Comparison of ENCODE assay signal across 1 cellular context in the genomic region with DNA sequence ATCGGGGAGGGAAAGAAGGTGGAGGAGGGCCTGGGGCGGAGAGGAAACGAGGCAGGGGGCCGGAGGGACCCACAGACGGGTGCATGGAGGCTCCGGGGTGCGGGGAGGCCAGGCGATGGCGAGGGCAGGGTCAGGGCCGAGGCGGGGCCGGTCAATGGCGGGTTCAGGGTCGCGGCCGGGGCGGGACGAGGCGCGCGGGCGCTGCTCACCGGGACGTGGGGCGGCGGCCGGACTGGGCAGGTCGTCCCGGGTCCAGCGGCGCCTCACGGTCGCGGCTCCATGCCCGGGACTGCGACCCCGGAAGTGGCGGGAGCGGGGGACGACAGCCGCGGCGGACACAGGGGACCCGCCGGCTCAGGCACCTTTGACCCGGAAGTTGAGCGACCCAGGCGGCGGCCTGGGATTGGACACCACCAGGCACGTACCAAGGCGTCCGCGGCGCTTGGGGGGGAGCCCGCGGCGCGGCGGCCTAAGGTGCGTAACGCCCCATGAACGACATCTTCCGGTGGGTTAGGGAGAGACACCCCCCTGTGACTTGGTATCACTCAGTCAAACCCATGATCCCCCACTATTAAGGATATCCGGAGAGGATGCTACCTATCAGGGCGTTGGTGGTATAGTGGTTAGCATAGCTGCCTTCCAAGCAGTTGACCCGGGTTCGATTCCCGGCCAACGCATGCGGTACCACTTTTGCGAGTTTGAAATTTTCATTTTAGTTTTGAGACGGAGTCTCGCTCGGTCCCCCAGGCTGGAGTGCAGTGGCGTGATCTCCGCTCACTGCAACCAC.
A peak's percentile ranks its signal among the peaks of the same experiment; 100 is the strongest.
TF ChIP-seq lines count a peak whose summit lies in the region.

Gene DPP9, minus strand, starts transcription at position 378 of the 787 bp plus-strand sequence. CDS start 3,936 bp downstream, outside the sequence.

TF ChIP-seq in HEK293, 187 proteins besides CTCF, POLR2A, EP300 and RAD21 (continued from another document and continues in another):
- TF ChIP-seq PRDM2 (tag by site-specific recombination; IDR thresholded peaks at IDR 0.05; ENCODE audit: borderline replicate concordance) (no peak), GLI4 (tag by site-specific recombination; IDR thresholded peaks at IDR 0.05) (0 out of 2 replicates have a peak, but pooled peaks have one; percentile 92), ZNF529 (tag by site-specific recombination; IDR thresholded peaks at IDR 0.05; ENCODE audit: insufficient replicate concordance) (no peak), ZSCAN4 (tag by site-specific recombination; IDR thresholded peaks at IDR 0.05) (peak; percentile 37; the same call in 1 of the 2 replicates), ZNF324 (tag by site-specific recombination; IDR thresholded peaks at IDR 0.05) (peak; percentile 99), SP7 (tag by site-specific recombination; IDR thresholded peaks at IDR 0.05) (peak; percentile 93), ZNF133 (tag by site-specific recombination; IDR thresholded peaks at IDR 0.05) (no peak), ZNF777 (tag by site-specific recombination; IDR thresholded peaks at IDR 0.05; ENCODE audit: borderline replicate concordance) (no peak), ZIC2 (tag by site-specific recombination; IDR thresholded peaks at IDR 0.05) (peak; percentile 74), ZNF121 (tag by site-specific recombination; IDR thresholded peaks at IDR 0.05) (no peak), ZNF664 (tag by site-specific recombination; IDR thresholded peaks at IDR 0.05) (peak; percentile 87), ZNF311 (tag by site-specific recombination; IDR thresholded peaks at IDR 0.05; ENCODE audit: borderline replicate concordance) (no peak), ZNF560 (tag by site-specific recombination; IDR thresholded peaks at IDR 0.05; ENCODE audit: borderline replicate concordance) (no peak), ZNF513 (tag by site-specific recombination; IDR thresholded peaks at IDR 0.05) (peak; percentile 70), MZF1 (tag by site-specific recombination; IDR thresholded peaks at IDR 0.05; ENCODE audit: borderline replicate concordance) (peak; percentile 39; the same call in 1 of the 2 replicates), ZNF791 (tag by site-specific recombination; IDR thresholded peaks at IDR 0.05) (no peak), KLF9 (tag by site-specific recombination; IDR thresholded peaks at IDR 0.05; ENCODE audit: low read depth) (peak; percentile 84), ZNF10 (tag by site-specific recombination; IDR thresholded peaks at IDR 0.05) (peak; percentile 87), SP3 (tag by site-specific recombination; IDR thresholded peaks at IDR 0.05) (peak; percentile 84), ZNF510 (tag by site-specific recombination; IDR thresholded peaks at IDR 0.05; ENCODE audit: insufficient replicate concordance) (no peak), ZNF112 (tag by site-specific recombination; IDR thresholded peaks at IDR 0.05) (no peak), ZSCAN18 (tag by site-specific recombination; IDR thresholded peaks at IDR 0.05) (peak; percentile 96), MEIS1 (CRISPR knock-in tag; IDR thresholded peaks at IDR 0.05; ENCODE audit: borderline replicate concordance) (no peak), ZNF146 (tag by site-specific recombination; IDR thresholded peaks at IDR 0.05) (0 out of 2 replicates have a peak, but pooled peaks have one; percentile 45)
- TF ChIP-seq, protein P1, sequence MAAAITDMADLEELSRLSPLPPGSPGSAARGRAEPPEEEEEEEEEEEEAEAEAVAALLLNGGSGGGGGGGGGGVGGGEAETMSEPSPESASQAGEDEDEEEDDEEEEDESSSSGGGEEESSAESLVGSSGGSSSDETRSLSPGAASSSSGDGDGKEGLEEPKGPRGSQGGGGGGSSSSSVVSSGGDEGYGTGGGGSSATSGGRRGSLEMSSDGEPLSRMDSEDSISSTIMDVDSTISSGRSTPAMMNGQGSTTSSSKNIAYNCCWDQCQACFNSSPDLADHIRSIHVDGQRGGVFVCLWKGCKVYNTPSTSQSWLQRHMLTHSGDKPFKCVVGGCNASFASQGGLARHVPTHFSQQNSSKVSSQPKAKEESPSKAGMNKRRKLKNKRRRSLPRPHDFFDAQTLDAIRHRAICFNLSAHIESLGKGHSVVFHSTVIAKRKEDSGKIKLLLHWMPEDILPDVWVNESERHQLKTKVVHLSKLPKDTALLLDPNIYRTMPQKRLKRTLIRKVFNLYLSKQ (tag by site-specific recombination; IDR thresholded peaks at IDR 0.05; ENCODE audit: borderline replicate concordance), result no peak
- TF ChIP-seq, protein P2, sequence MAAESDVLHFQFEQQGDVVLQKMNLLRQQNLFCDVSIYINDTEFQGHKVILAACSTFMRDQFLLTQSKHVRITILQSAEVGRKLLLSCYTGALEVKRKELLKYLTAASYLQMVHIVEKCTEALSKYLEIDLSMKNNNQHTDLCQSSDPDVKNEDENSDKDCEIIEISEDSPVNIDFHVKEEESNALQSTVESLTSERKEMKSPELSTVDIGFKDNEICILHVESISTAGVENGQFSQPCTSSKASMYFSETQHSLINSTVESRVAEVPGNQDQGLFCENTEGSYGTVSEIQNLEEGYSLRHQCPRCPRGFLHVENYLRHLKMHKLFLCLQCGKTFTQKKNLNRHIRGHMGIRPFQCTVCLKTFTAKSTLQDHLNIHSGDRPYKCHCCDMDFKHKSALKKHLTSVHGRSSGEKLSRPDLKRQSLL (tag by site-specific recombination; IDR thresholded peaks at IDR 0.05), result peak; percentile 96
- TF ChIP-seq, protein P3, sequence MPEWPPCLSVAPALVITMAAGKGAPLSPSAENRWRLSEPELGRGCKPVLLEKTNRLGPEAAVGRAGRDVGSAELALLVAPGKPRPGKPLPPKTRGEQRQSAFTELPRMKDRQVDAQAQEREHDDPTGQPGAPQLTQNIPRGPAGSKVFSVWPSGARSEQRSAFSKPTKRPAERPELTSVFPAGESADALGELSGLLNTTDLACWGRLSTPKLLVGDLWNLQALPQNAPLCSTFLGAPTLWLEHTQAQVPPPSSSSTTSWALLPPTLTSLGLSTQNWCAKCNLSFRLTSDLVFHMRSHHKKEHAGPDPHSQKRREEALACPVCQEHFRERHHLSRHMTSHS (tag by site-specific recombination; IDR thresholded peaks at IDR 0.05), result no peak
- TF ChIP-seq, protein P4, sequence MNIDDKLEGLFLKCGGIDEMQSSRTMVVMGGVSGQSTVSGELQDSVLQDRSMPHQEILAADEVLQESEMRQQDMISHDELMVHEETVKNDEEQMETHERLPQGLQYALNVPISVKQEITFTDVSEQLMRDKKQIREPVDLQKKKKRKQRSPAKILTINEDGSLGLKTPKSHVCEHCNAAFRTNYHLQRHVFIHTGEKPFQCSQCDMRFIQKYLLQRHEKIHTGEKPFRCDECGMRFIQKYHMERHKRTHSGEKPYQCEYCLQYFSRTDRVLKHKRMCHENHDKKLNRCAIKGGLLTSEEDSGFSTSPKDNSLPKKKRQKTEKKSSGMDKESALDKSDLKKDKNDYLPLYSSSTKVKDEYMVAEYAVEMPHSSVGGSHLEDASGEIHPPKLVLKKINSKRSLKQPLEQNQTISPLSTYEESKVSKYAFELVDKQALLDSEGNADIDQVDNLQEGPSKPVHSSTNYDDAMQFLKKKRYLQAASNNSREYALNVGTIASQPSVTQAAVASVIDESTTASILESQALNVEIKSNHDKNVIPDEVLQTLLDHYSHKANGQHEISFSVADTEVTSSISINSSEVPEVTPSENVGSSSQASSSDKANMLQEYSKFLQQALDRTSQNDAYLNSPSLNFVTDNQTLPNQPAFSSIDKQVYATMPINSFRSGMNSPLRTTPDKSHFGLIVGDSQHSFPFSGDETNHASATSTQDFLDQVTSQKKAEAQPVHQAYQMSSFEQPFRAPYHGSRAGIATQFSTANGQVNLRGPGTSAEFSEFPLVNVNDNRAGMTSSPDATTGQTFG (tag by site-specific recombination; IDR thresholded peaks at IDR 0.05; ENCODE audit: borderline replicate concordance), result peak; percentile 90; the same call in 1 of the 2 replicates
- TF ChIP-seq, protein P5, sequence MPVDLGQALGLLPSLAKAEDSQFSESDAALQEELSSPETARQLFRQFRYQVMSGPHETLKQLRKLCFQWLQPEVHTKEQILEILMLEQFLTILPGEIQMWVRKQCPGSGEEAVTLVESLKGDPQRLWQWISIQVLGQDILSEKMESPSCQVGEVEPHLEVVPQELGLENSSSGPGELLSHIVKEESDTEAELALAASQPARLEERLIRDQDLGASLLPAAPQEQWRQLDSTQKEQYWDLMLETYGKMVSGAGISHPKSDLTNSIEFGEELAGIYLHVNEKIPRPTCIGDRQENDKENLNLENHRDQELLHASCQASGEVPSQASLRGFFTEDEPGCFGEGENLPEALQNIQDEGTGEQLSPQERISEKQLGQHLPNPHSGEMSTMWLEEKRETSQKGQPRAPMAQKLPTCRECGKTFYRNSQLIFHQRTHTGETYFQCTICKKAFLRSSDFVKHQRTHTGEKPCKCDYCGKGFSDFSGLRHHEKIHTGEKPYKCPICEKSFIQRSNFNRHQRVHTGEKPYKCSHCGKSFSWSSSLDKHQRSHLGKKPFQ (tag by site-specific recombination; IDR thresholded peaks at IDR 0.05), result peak; percentile 60
